Comparison of ENCODE assay signal across 29 cellular contexts in the genomic region with DNA sequence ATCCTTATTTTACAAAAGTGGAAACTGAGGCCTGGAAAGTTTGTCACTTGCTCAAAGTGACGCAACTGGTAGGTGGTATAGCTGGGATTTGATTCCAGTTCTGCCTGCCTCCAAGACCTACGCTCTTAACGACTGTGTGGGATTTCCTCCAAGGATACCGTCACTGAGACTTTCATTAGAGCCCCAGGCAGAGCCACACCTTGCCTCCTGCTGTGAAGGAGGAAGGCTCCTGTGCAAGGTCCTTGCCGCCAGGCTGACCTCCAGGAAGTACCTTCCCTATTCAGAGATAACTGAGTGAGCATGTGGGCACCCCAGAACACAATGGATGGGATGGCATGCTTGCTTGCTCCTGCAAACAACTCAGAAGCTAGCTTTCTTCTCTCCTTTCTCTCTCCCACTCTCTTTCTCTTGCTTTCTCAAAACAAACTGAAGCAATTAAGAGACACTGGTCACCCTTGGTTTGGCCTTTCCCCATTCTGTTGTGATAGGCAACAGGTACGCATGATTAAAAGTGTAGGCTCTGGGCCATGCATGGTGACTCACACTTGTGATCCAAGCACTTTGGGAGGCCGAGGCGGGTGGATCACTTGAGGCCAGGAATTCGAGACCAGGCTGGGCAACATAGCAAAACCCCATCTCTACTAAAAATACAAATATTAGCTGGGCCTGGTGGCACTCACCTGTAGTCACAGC. TPM values are rescaled to one million over a fixed set of nuclear protein-coding genes. Genes with fewer than 3 reads are reported as not detected.
"Had no signal": no experiment of that assay in that cellular context is flagged by ENCODE, and none has a peak within 500 bp of the region (broad histone marks: within the 10 kb centered on the region; RNA-seq: fewer than 3 reads in every experiment).

No MANE protein-coding gene starts in this region.

- H3K9ac ChIP-seq: SK-N-SH had no signal

- H3K9me3 ChIP-seq: adrenal gland, body of pancreas, SJSA1, SK-N-SH had no signal

- H3K4me3 ChIP-seq: adrenal gland, body of pancreas, SJSA1 had no signal

- DNase-seq: activated CD4-positive, alpha-beta T cell treated with anti-CD3 and anti-CD28 coated beads for 36 hours; activated CD4-positive, alpha-beta T cell treated with anti-CD3 and anti-CD28 coated beads, Interleukin-2, amount 10 ng/mL, durations not matched to agents 7 days and 5 days; activated CD4-positive, alpha-beta T cell treated with anti-CD3 and anti-CD28 coated beads, Interleukin-2, amount 50 U/mL, for 48 hours; activated CD8-positive, alpha-beta T cell treated with anti-CD3 and anti-CD28 coated beads, Interleukin-2, amount 10 ng/mL, durations not matched to agents 7 days and 5 days; activated gamma-delta T cell treated with Interleukin-2 at 50 U/mL for 16 hours; activated naive CD4-positive, alpha-beta T cell treated with anti-CD3 and anti-CD28 coated beads for 36 hours; activated T-cell treated with anti-CD3 and anti-CD28 coated beads, Interleukin-2, amount 50 U/mL, for 24 hours; adrenal gland; body of pancreas; Karpas-422; KBM-7; MM.1S; MV-4-11; NCI-H1092 treated with DMSO at 0.1 percent for 48 hours; NCI-H1417; NCI-H187 treated with DMSO at 0.1 percent for 48 hours; NCI-H2081; NCI-H226; NCI-H446 treated with DMSO at 0.1 percent for 48 hours; NCI-H524; SHP77 treated with DMSO at 0.1 percent for 48 hours; SK-N-SH had no signal

- FAIRE-seq: astrocyte, TTC549 had no signal

- H3K27me3 ChIP-seq: adrenal gland, body of pancreas had no signal

- H3K4me2 ChIP-seq: SK-N-SH had no signal

- H3K4me1 ChIP-seq: adrenal gland, body of pancreas, SJSA1 had no signal

- H3K36me3 ChIP-seq: adrenal gland, SJSA1 had no signal

- H3K27ac ChIP-seq: adrenal gland, body of pancreas, SJSA1 had no signal

- ATAC-seq: activated CD4-positive, alpha-beta T cell treated with anti-CD3 and anti-CD28 coated beads for 36 hours; activated CD8-positive, alpha-beta T cell treated with anti-CD3 and anti-CD28 coated beads, Interleukin-2, amount 10 ng/mL, durations not matched to agents 7 days and 5 days; activated naive CD4-positive, alpha-beta T cell treated with anti-CD3 and anti-CD28 coated beads, Interleukin-2, amount 50 U/mL, for 72 hours; body of pancreas; Panc1 had no signal

RNA-seq across cellular contexts. Expression of a gene that starts 30.7 kb away (rescaled TPM):
- total RNA-seq: activated CD4-positive, alpha-beta T cell treated with anti-CD3 and anti-CD28 coated beads for 36 hours; activated CD4-positive, alpha-beta T cell treated with anti-CD3 and anti-CD28 coated beads, Interleukin-2, amount 10 ng/mL, durations not matched to agents 7 days and 5 days; activated CD8-positive, alpha-beta T cell treated with anti-CD3 and anti-CD28 coated beads, Interleukin-2, amount 10 ng/mL, durations not matched to agents 7 days and 5 days; activated naive CD4-positive, alpha-beta T cell treated with anti-CD3 and anti-CD28 coated beads for 36 hours; activated naive CD4-positive, alpha-beta T cell treated with anti-CD3 and anti-CD28 coated beads, Interleukin-2, amount 50 U/mL, for 72 hours; astrocyte; body of pancreas; chondrocyte; RPMI7951; SJSA1 had no signal
- polyA plus RNA-seq: SK-N-SH had no signal
